1 cellular context compared by ENCODE assay signal in genomic region chr3:42544492-42545283, GRCh38.
TF ChIP-seq lines count a peak whose summit lies in the region.

No MANE protein-coding gene starts in this region.

TF ChIP-seq in HepG2, 621 proteins besides CTCF, POLR2A, EP300 and RAD21 (continued from another document and continues in another):
- TF ChIP-seq ZNF318 (CRISPR knock-in tag; IDR thresholded peaks at IDR 0.05) (no peak), ZNF263 (CRISPR knock-in tag; IDR thresholded peaks at IDR 0.05) (no peak), GMEB1 (CRISPR knock-in tag; IDR thresholded peaks at IDR 0.05; ENCODE audit: borderline replicate concordance) (no peak), ZSCAN22 (CRISPR knock-in tag; IDR thresholded peaks at IDR 0.05) (no peak), MTF2 (CRISPR knock-in tag; IDR thresholded peaks at IDR 0.05; ENCODE audit: borderline replicate concordance) (no peak), FOXO1 (CRISPR knock-in tag; IDR thresholded peaks at IDR 0.05) (no peak), HDAC1 (CRISPR knock-in tag; IDR thresholded peaks at IDR 0.05) (peak; percentile 35; the same call in 1 of the 2 replicates), ZNF296 (CRISPR knock-in tag; conservative IDR thresholded peaks at IDR 0.05) (no peak), MAF1 (CRISPR knock-in tag; IDR thresholded peaks at IDR 0.05; ENCODE audit: borderline replicate concordance) (no peak), KDM2A (CRISPR knock-in tag; IDR thresholded peaks at IDR 0.05; ENCODE audit: borderline replicate concordance, low read depth) (peak; percentile 12; the same call in 1 of the 2 replicates), PHF21A (CRISPR knock-in tag; IDR thresholded peaks at IDR 0.05) (peak; percentile 54; the same call in 1 of the 2 replicates), ZNF44 (CRISPR knock-in tag; IDR thresholded peaks at IDR 0.05) (no peak), SOX5 (CRISPR knock-in tag; IDR thresholded peaks at IDR 0.05; ENCODE audit: borderline replicate concordance) (no peak), ZNF761 (CRISPR knock-in tag; conservative IDR thresholded peaks at IDR 0.05) (no peak), ZNF549 (CRISPR knock-in tag; IDR thresholded peaks at IDR 0.05) (no peak), SKI (IDR thresholded peaks at IDR 0.05; ENCODE audit: partially characterized antibody) (peak; percentile 14), SCMH1 (CRISPR knock-in tag; IDR thresholded peaks at IDR 0.05; ENCODE audit: borderline replicate concordance) (no peak), HIC2 (CRISPR knock-in tag; IDR thresholded peaks at IDR 0.05; ENCODE audit: low read depth) (peak; percentile 65), MIER3 (CRISPR knock-in tag; IDR thresholded peaks at IDR 0.05; ENCODE audit: borderline replicate concordance) (0 out of 2 replicates have a peak, but pooled peaks have one; percentile 34), DPF2 (CRISPR knock-in tag; IDR thresholded peaks at IDR 0.05; ENCODE audit: borderline replicate concordance, low read depth) (0 out of 2 replicates have a peak, but pooled peaks have one; percentile 27), ZNF724P (CRISPR knock-in tag; IDR thresholded peaks at IDR 0.05; ENCODE audit: borderline replicate concordance) (no peak), BCL6 (CRISPR knock-in tag; IDR thresholded peaks at IDR 0.05) (0 out of 2 replicates have a peak, but pooled peaks have one; percentile 12), PLSCR1 (CRISPR knock-in tag; IDR thresholded peaks at IDR 0.05; ENCODE audit: borderline replicate concordance) (no peak), RXRA (CRISPR knock-in tag; IDR thresholded peaks at IDR 0.05) (peak; percentile 51; the same call in 1 of the 2 replicates), ZNF234 (CRISPR knock-in tag; conservative IDR thresholded peaks at IDR 0.05) (no peak), NRL (CRISPR knock-in tag; IDR thresholded peaks at IDR 0.05; ENCODE audit: borderline replicate concordance) (no peak), HDAC2 (CRISPR knock-in tag; IDR thresholded peaks at IDR 0.05) (peak; percentile 35; the same call in 1 of the 2 replicates), REXO4 (CRISPR knock-in tag; IDR thresholded peaks at IDR 0.05; ENCODE audit: borderline replicate concordance) (no peak), BORCS8-MEF2B (CRISPR knock-in tag; IDR thresholded peaks at IDR 0.05) (no peak), ZNF609 (CRISPR knock-in tag; IDR thresholded peaks at IDR 0.05; ENCODE audit: borderline replicate concordance) (peak; percentile 50; the same call in 1 of the 2 replicates), HNF4A (CRISPR knock-in tag; IDR thresholded peaks at IDR 0.05) (peak; percentile 30; the same call in 1 of the 2 replicates), ZNF414 (CRISPR knock-in tag; IDR thresholded peaks at IDR 0.05) (peak; percentile 61; the same call in 1 of the 2 replicates), GATAD1 (CRISPR knock-in tag; IDR thresholded peaks at IDR 0.05) (no peak), SOX13 (IDR thresholded peaks at IDR 0.05) (no peak), SOX13 (CRISPR knock-in tag; conservative IDR thresholded peaks at IDR 0.05 in 1 of 2, IDR thresholded peaks at IDR 0.05 in 1 of 2) (peak in 1 of 2 experiments; percentile 36; a peak in 1 of 4 replicates), RFXAP (CRISPR knock-in tag; IDR thresholded peaks at IDR 0.05; ENCODE audit: borderline replicate concordance) (no peak), SMYD3 (CRISPR knock-in tag; IDR thresholded peaks at IDR 0.05) (no peak), ELF3 (CRISPR knock-in tag; IDR thresholded peaks at IDR 0.05) (peak; percentile 41; the same call in 1 of the 2 replicates), ZBTB1 (CRISPR knock-in tag; IDR thresholded peaks at IDR 0.05; ENCODE audit: borderline replicate concordance) (no peak), ZNF17 (CRISPR knock-in tag; IDR thresholded peaks at IDR 0.05) (no peak), ZFP90 (CRISPR knock-in tag; IDR thresholded peaks at IDR 0.05; ENCODE audit: borderline replicate concordance) (no peak), HNRNPUL1 (IDR thresholded peaks at IDR 0.05; ENCODE audit: low read depth, low read length) (no peak), SALL1 (CRISPR knock-in tag; IDR thresholded peaks at IDR 0.05) (peak; percentile 58), ZFP36 (IDR thresholded peaks at IDR 0.05; ENCODE audit: borderline replicate concordance, low read depth, low read length, partially characterized antibody) (no peak), THRA (CRISPR knock-in tag; IDR thresholded peaks at IDR 0.05; ENCODE audit: borderline replicate concordance) (no peak), ZNF709 (CRISPR knock-in tag; IDR thresholded peaks at IDR 0.05) (no peak), ZNF556 (CRISPR knock-in tag; IDR thresholded peaks at IDR 0.05; ENCODE audit: borderline replicate concordance) (no peak), ESRRA (CRISPR knock-in tag; IDR thresholded peaks at IDR 0.05; ENCODE audit: low read depth) (no peak)
